In genomic region chr2:105179469-105180372, GRCh38 we compare ENCODE assay signal across 1 cellular context.
A peak's percentile ranks its signal among the peaks of the same experiment; 100 is the strongest.
TF ChIP-seq lines count a peak whose summit lies in the region.

No MANE protein-coding gene starts in this region.

TF ChIP-seq in HCT116, 20 proteins besides CTCF, POLR2A, EP300 and RAD21 (continued from another document):
- TF ChIP-seq, protein P1, sequence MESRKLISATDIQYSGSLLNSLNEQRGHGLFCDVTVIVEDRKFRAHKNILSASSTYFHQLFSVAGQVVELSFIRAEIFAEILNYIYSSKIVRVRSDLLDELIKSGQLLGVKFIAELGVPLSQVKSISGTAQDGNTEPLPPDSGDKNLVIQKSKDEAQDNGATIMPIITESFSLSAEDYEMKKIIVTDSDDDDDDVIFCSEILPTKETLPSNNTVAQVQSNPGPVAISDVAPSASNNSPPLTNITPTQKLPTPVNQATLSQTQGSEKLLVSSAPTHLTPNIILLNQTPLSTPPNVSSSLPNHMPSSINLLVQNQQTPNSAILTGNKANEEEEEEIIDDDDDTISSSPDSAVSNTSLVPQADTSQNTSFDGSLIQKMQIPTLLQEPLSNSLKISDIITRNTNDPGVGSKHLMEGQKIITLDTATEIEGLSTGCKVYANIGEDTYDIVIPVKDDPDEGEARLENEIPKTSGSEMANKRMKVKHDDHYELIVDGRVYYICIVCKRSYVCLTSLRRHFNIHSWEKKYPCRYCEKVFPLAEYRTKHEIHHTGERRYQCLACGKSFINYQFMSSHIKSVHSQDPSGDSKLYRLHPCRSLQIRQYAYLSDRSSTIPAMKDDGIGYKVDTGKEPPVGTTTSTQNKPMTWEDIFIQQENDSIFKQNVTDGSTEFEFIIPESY (IDR thresholded peaks at IDR 0.05; ENCODE audit: extremely low read depth, insufficient replicate concordance, low read length): no peak
- TF ChIP-seq SP1 (IDR thresholded peaks at IDR 0.05; ENCODE audit: low read depth) (0 out of 2 replicates have a peak, but pooled peaks have one; percentile 13), TCF7L2 (IDR thresholded peaks at IDR 0.05; ENCODE audit: borderline replicate concordance, extremely low read depth, insufficient read depth, insufficient read length) (no peak)
